Comparison of ENCODE assay signal across 16 cellular contexts in the genomic region with DNA sequence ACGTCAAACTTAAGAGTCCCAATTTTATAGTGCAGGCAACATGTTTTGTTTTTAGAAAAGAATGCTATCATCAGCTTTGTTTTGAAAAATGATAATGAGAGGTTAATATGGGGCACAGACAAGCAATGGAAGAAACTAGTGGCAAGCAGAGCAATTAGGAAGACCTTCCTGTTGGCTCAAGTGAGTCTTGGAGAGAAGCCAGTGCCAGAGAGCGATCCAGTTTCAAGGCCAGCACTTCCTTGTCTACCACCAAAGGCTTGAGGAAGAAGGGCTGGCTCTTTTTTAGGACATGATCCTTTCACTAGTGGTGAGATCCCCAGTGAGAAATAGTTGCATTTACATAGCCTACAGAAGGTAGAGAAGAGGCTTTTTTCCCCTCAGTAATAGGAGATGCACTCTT.
DNase-seq lines count a peak whose midpoint lies in the region; TF ChIP-seq lines count a peak whose summit lies in the region.
"Had no signal": no experiment of that assay in that cellular context is flagged by ENCODE, and none has a peak within 500 bp of the region (broad histone marks: within the 10 kb centered on the region; RNA-seq: fewer than 3 reads in every experiment).

No MANE protein-coding gene starts in this region.

- peaks cover 2 to 3% of the 10 kb centered on the region in 2 donors for H3K9me3 ChIP-seq in transverse colon

- no peak overlapping the region for H3K27ac ChIP-seq in transverse colon

- H3K36me3 ChIP-seq in transverse colon: no peaks in the 10 kb centered on the region

- H3K4me1 ChIP-seq in transverse colon: no peaks in the 10 kb centered on the region

- DNase-seq in G401 (ENCODE audit: low spot score): peak; percentile 10
- peak; percentile 67 for DNase-seq in LNCaP clone FGC (ENCODE audit: low read depth)
- DNase-seq in NCI-H446 treated with DMSO at 0.1 percent for 48 hours (lab: John Stamatoyannopoulos, UW): peak; percentile 2
- DNase-seq in nephron progenitor cell: no peak
- DNase-seq in transverse colon: no peak
- DNase-seq in NCI-H524 (lab: John Stamatoyannopoulos, UW): no peak
- no peak for DNase-seq in chondrocyte (ENCODE audit: low spot score)
- DNase-seq: EL; Kasumi-1; NCI-H1436 treated with DMSO at 0.1 percent for 48 hours; NCI-H2081 treated with DMSO at 0.1 percent for 48 hours; NCI-H524 treated with DMSO at 0.1 percent for 48 hours; NK-92 treated with Interleukin-12 subunit alpha and Interleukin-12 subunit beta, amount 100 ng/mL, for 24 hours; Right ventricle myocardium superior had no signal

- peaks cover 33% of the 10 kb centered on the region for H3K9me3 Mint-ChIP-seq in nephron progenitor cell
- peaks cover 8% of the 10 kb centered on the region for H3K9me3 Mint-ChIP-seq in chondrocyte (ENCODE audit: low read depth)

- H3K27me3 Mint-ChIP-seq in nephron progenitor cell (ENCODE audit: low read depth, poor library complexity) (no peaks in the 10 kb centered on the region), chondrocyte (ENCODE audit: low read depth) (no peaks in the 10 kb centered on the region)

- no peaks in the 10 kb centered on the region for H3K27me3 ChIP-seq in transverse colon

- no peak for TF ChIP-seq POLR2A in transverse colon (IDR thresholded peaks at IDR 0.05)

- H3K4me1 Mint-ChIP-seq in nephron progenitor cell (peaks cover 4% of the 10 kb centered on the region), chondrocyte (ENCODE audit: low read depth) (no peaks in the 10 kb centered on the region)
- H3K4me1 Mint-ChIP-seq: CD14-positive monocyte had no signal

- in situ Hi-C loops in G401 (cut with HindIII; ENCODE audit: low sequenced_read_pairs) (no loop called here), transverse colon (cut with MboI; ENCODE audit: low pct_ligation_motif_present in 1 of 4, low pct_unique_long_range_greater_than_20kb in 1 of 4, low sequenced_read_pairs in 3 of 4) (no loop called here)

- H3K4me3 ChIP-seq in LNCaP clone FGC (ENCODE audit: low read depth, low read length) (no peak overlapping the region), transverse colon (no peak overlapping the region)

- H3K36me3 Mint-ChIP-seq in nephron progenitor cell (ENCODE audit: low read depth) (peaks cover 28% of the 10 kb centered on the region), chondrocyte (ENCODE audit: low read depth) (no peaks in the 10 kb centered on the region)
- H3K36me3 Mint-ChIP-seq: CD14-positive monocyte had no signal

- intact Hi-C loops in transverse colon (cut with DNase I; ENCODE audit: low total_unique reads): no loop called here

- peak overlapping the region; percentile 3 for H3K27ac Mint-ChIP-seq in nephron progenitor cell
- H3K27ac Mint-ChIP-seq in chondrocyte (ENCODE audit: unreplicated experiment): no peak overlapping the region
- H3K27ac Mint-ChIP-seq: CD14-positive monocyte; T-helper 2 cell treated with Interferon-gamma antibody and Interleukin-4, amounts not matched to agents 5 μg/mL and 100 μg/mL, for 36 hours had no signal

- TF ChIP-seq CTCF in LNCaP clone FGC (IDR thresholded peaks at IDR 0.05; ENCODE audit: control insufficient read depth, extremely low read depth, insufficient read depth): no peak
- no peak for TF ChIP-seq CTCF in nephron progenitor cell (IDR thresholded peaks at IDR 0.05)
- no peak for TF ChIP-seq CTCF in transverse colon (IDR thresholded peaks at IDR 0.05)
- TF ChIP-seq CTCF in chondrocyte (IDR thresholded peaks at IDR 0.05): no peak

- H3K4me3 Mint-ChIP-seq in nephron progenitor cell (no peak overlapping the region), chondrocyte (ENCODE audit: unreplicated experiment) (no peak overlapping the region)
- H3K4me3 Mint-ChIP-seq: CD14-positive monocyte; T-helper 2 cell treated with Interferon-gamma antibody and Interleukin-4, amounts not matched to agents 5 μg/mL and 100 μg/mL, for 36 hours had no signal

- 58 to 65% methylated on average over 2 of the region's 2 CpGs for WGBS in transverse colon (ENCODE audit: low coverage in 1 of 2), 2 donors

- TF ChIP-seq EP300 in transverse colon (IDR thresholded peaks at IDR 0.05; ENCODE audit: low read depth): no peak

Comparison
In these comparisons a context has a peak if more than half of its experiments do, and no peak if none do; other contexts are left out.
1. DNase-seq: peak in G401 (single experiment), LNCaP clone FGC (single experiment) and NCI-H446 treated with DMSO at 0.1 percent for 48 hours (single experiment); none in nephron progenitor cell (single experiment), transverse colon (single experiment), NCI-H524 (0 of 2) and chondrocyte (single experiment).